In the genomic region with DNA sequence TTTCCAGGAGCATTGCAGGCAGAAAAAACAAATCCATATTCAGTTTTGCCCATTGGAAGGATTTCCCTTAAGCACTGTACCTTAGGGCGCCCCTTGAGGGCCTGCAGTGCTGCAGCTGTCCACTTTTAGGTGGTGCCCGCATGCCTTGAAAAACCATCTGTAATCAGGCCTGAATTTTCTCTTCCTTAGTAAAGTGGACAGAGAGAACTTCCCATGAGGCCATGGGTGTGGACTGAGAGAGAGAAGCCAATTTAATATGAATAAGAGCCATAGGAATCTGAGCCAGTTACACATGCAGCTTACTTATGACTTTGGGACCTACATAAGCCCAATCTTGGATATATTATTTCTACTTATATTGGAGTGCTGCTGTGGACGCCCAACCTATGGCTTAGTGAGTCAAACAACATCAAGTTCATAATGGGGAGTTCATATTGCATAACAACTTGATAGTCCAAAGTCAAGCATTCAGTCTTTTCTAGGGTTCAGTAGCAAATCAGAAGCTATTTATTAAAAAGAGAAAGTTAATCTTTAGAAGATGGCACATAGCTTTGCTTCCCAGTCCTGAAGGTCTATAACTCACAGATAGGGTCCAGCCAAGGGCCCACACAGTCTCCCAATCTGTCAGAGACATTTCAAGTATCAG, we compare ENCODE assay signal across 2 cellular contexts.
TF ChIP-seq lines count a peak whose summit lies in the region.

No MANE protein-coding gene starts in this region.

TF ChIP-seq in liver, 16 proteins besides CTCF, POLR2A, EP300 and RAD21 (continued from another document):
- TF ChIP-seq, protein P1, sequence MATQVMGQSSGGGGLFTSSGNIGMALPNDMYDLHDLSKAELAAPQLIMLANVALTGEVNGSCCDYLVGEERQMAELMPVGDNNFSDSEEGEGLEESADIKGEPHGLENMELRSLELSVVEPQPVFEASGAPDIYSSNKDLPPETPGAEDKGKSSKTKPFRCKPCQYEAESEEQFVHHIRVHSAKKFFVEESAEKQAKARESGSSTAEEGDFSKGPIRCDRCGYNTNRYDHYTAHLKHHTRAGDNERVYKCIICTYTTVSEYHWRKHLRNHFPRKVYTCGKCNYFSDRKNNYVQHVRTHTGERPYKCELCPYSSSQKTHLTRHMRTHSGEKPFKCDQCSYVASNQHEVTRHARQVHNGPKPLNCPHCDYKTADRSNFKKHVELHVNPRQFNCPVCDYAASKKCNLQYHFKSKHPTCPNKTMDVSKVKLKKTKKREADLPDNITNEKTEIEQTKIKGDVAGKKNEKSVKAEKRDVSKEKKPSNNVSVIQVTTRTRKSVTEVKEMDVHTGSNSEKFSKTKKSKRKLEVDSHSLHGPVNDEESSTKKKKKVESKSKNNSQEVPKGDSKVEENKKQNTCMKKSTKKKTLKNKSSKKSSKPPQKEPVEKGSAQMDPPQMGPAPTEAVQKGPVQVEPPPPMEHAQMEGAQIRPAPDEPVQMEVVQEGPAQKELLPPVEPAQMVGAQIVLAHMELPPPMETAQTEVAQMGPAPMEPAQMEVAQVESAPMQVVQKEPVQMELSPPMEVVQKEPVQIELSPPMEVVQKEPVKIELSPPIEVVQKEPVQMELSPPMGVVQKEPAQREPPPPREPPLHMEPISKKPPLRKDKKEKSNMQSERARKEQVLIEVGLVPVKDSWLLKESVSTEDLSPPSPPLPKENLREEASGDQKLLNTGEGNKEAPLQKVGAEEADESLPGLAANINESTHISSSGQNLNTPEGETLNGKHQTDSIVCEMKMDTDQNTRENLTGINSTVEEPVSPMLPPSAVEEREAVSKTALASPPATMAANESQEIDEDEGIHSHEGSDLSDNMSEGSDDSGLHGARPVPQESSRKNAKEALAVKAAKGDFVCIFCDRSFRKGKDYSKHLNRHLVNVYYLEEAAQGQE (IDR thresholded peaks at IDR 0.05) = no peak
- TF ChIP-seq FOXA1 (IDR thresholded peaks at IDR 0.05) (no peak), HNF4G (IDR thresholded peaks at IDR 0.05) (peak; percentile 56), SP1 (IDR thresholded peaks at IDR 0.05) (peak; percentile 61), FOXA2 (IDR thresholded peaks at IDR 0.05) (no peak), RXRA (IDR thresholded peaks at IDR 0.05) (peak; percentile 65 to 74), TAF1 (conservative IDR thresholded peaks at IDR 0.05) (no peak)
- TF ChIP-seq, protein P2, sequence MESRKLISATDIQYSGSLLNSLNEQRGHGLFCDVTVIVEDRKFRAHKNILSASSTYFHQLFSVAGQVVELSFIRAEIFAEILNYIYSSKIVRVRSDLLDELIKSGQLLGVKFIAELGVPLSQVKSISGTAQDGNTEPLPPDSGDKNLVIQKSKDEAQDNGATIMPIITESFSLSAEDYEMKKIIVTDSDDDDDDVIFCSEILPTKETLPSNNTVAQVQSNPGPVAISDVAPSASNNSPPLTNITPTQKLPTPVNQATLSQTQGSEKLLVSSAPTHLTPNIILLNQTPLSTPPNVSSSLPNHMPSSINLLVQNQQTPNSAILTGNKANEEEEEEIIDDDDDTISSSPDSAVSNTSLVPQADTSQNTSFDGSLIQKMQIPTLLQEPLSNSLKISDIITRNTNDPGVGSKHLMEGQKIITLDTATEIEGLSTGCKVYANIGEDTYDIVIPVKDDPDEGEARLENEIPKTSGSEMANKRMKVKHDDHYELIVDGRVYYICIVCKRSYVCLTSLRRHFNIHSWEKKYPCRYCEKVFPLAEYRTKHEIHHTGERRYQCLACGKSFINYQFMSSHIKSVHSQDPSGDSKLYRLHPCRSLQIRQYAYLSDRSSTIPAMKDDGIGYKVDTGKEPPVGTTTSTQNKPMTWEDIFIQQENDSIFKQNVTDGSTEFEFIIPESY (IDR thresholded peaks at IDR 0.05) = peak; percentile 60
- TF ChIP-seq, protein P3, sequence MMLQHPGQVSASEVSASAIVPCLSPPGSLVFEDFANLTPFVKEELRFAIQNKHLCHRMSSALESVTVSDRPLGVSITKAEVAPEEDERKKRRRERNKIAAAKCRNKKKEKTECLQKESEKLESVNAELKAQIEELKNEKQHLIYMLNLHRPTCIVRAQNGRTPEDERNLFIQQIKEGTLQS (IDR thresholded peaks at IDR 0.05) = no peak
- TF ChIP-seq, protein P4, sequence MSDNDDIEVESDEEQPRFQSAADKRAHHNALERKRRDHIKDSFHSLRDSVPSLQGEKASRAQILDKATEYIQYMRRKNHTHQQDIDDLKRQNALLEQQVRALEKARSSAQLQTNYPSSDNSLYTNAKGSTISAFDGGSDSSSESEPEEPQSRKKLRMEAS (IDR thresholded peaks at IDR 0.05) = peak; percentile 84

TF ChIP-seq in HepG2, 621 proteins besides CTCF, POLR2A, EP300 and RAD21 (continued from another document):
- TF ChIP-seq, protein P5, sequence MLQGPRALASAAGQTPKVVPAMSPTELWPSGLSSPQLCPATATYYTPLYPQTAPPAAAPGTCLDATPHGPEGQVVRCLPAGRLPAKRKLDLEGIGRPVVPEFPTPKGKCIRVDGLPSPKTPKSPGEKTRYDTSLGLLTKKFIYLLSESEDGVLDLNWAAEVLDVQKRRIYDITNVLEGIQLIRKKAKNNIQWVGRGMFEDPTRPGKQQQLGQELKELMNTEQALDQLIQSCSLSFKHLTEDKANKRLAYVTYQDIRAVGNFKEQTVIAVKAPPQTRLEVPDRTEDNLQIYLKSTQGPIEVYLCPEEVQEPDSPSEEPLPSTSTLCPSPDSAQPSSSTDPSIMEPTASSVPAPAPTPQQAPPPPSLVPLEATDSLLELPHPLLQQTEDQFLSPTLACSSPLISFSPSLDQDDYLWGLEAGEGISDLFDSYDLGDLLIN (CRISPR knock-in tag; IDR thresholded peaks at IDR 0.05; ENCODE audit: borderline replicate concordance) = no peak
